In the genomic region with DNA sequence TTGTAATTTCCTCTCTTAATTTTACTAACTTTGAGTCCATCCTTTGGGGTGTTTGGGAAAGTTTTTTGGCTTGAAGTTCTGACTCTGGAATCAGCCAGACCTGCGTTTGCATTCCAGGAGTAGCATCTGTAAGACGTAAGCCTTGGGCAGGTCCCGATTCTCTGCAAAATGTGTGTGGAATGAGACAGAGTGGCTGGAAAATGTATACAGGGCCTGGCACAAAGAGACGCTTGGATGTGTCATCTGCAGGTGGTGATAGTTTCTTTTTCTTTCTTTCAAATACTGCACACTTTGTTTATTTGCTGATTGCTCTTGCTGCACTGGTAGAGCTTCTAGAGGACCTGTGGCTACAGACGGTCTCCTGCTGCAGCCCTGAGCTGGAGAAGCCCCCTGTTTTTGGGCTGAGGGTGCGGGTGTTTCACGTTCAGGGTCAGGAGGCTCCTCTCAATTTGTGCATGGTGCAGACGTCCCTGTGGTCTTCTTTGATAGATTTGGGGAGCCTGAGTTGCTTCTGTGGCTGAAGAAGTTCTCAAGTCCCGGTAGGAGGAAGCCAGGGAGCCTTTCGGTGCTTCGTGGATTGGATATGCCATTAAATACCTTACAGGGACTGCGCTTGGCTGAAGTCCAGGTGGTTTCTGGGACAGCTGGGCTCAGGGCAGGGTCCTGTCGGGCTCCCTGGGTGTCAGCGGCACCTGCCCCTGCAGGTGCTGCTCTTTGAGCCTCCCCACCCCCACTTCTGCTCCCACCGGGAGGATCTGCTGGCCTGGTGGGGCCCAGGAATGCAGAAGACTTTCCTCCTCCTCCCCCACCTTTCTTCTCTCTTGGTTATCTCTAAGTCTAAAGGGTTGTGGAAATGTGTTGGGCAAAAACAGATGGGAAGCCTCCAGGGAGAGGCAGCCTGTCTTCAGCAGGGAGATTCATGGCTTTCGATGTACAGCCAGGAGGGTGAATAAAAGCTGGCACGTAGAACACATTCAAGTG, we compare ENCODE assay signal across 11 cellular contexts. TPM values are rescaled to one million over a fixed set of nuclear protein-coding genes. Genes with fewer than 3 reads are reported as not detected.
A peak's percentile ranks its signal among the peaks of the same experiment; 100 is the strongest.
DNase-seq lines count a peak whose midpoint lies in the region; ATAC-seq and TF ChIP-seq lines count a peak whose summit lies in the region.
"Had no signal": no experiment of that assay in that cellular context is flagged by ENCODE, and none has a peak within 500 bp of the region (broad histone marks: within the 10 kb centered on the region; RNA-seq: fewer than 3 reads in every experiment).

No MANE protein-coding gene starts in this region.

- TF ChIP-seq EP300 in stomach (IDR thresholded peaks at IDR 0.05): no peak

- in situ Hi-C loops in brain microvascular endothelial cell (cut with HindIII; ENCODE audit: low pct_ligation_motif_present, low sequenced_read_pairs): no loop called here

- H3K36me3 ChIP-seq in duodenal mucosa (ENCODE audit: control insufficient read depth in 1 of 2, insufficient read depth in 2 of 2, low read length in 2 of 2): no peaks in the 10 kb centered on the region
- H3K36me3 ChIP-seq in stomach: no peaks in the 10 kb centered on the region
- no peaks in the 10 kb centered on the region for H3K36me3 ChIP-seq in brain microvascular endothelial cell (replicated peaks)
- H3K36me3 ChIP-seq: tibial nerve had no signal

- H3K27ac ChIP-seq in duodenal mucosa (ENCODE audit: low read depth, low read length): no peak overlapping the region
- H3K27ac ChIP-seq in stomach: no peak overlapping the region
- H3K27ac ChIP-seq in brain microvascular endothelial cell: no peak overlapping the region
- H3K27ac ChIP-seq: A549, HL-60 had no signal

- peak overlapping the region; percentile 15 to 18 for H3K4me3 ChIP-seq in duodenal mucosa (ENCODE audit: low read depth in 1 of 2, low read length in 2 of 2)
- H3K4me3 ChIP-seq in stomach: no peak overlapping the region
- H3K4me3 ChIP-seq in brain microvascular endothelial cell (ENCODE audit: low read depth, low read length): no peak overlapping the region
- H3K4me3 ChIP-seq: A549, tibial nerve had no signal

- H3K27me3 ChIP-seq in duodenal mucosa (ENCODE audit: control insufficient read depth in 1 of 2, insufficient read depth in 2 of 2, low read length in 2 of 2): no peaks in the 10 kb centered on the region
- peaks cover 0 to 12% (median 0%) of the 10 kb centered on the region in 3 donors for H3K27me3 ChIP-seq in stomach
- no peaks in the 10 kb centered on the region for H3K27me3 ChIP-seq in brain microvascular endothelial cell (replicated peaks)
- H3K27me3 ChIP-seq: tibial nerve had no signal

- WGBS in stomach, 5 donors: 47 to 66% (median 61%) methylated on average over 17 of the region's 17 CpGs

- peak; percentile 10 to 67 for DNase-seq in NCI-H2081 (lab: John Stamatoyannopoulos, UW)
- DNase-seq in NCI-H2081 treated with DMSO at 0.1 percent for 48 hours (lab: John Stamatoyannopoulos, UW): no peak
- DNase-seq in NCI-H345 (lab: John Stamatoyannopoulos, UW): peak; percentile 84
- peak; percentile 25 for DNase-seq in stomach
- no peak for DNase-seq in activated CD4-positive, alpha-beta T cell treated with anti-CD3 and anti-CD28 coated beads for 48 hours
- no peak for DNase-seq in brain microvascular endothelial cell

- H3K4me1 ChIP-seq in duodenal mucosa (ENCODE audit: control insufficient read depth in 1 of 2, insufficient read depth in 2 of 2, low read length in 2 of 2) (peaks cover 23 to 29% of the 10 kb centered on the region in 2 donors), stomach (peaks cover 6 to 19% (median 11%) of the 10 kb centered on the region in 4 donors)
- H3K4me1 ChIP-seq: A549 had no signal

- intact Hi-C loops in stomach (cut with DNase I; ENCODE audit: low total_unique reads): loop anchor here (10.0 kb wide), 1 partner anchor 93 kb away; no protein-coding TSS in a partner anchor

- H3K9me3 ChIP-seq in duodenal mucosa (ENCODE audit: control insufficient read depth in 1 of 2, low read length in 2 of 2) (no peaks in the 10 kb centered on the region), stomach (no peaks in the 10 kb centered on the region)

- ATAC-seq in GM21367 (IDR thresholded peaks at IDR 0.05; ENCODE audit: unreplicated experiment): no peak
- ATAC-seq: A549 had no signal

- no peak for TF ChIP-seq POLR2A in stomach (IDR thresholded peaks at IDR 0.05)

- TF ChIP-seq CTCF in stomach (IDR thresholded peaks at IDR 0.05) (no peak), brain microvascular endothelial cell (IDR thresholded peaks at IDR 0.05; ENCODE audit: low read depth, low read length, missing control alignments) (no peak)

- no peak overlapping the region for H3K9ac ChIP-seq in duodenal mucosa (ENCODE audit: low read depth in 1 of 2, low read length in 2 of 2)

RNA-seq across cellular contexts. Expression of a gene that starts 44.1 kb away (rescaled TPM):
- 100 to 1,000 TPM in 2 of 5 donors, 10 to 100 TPM in 3; 31.4 to 409 (median 93.4) TPM for total RNA-seq in stomach
- 100 to 1,000 TPM in 1 of 3 donors, 10 to 100 TPM in 2; 34.7 to 109 (median 62.0) TPM for polyA plus RNA-seq in stomach

Comparison
In these comparisons a context has a peak if more than half of its experiments do, and no peak if none do; other contexts are left out.
1. DNase-seq: peak in NCI-H2081 (2 of 2), NCI-H345 (single experiment) and stomach (single experiment); none in NCI-H2081 treated with DMSO at 0.1 percent for 48 hours (single experiment), activated CD4-positive, alpha-beta T cell treated with anti-CD3 and anti-CD28 coated beads for 48 hours (single experiment) and brain microvascular endothelial cell (single experiment).
2. H3K4me3 ChIP-seq: peak in duodenal mucosa (2 of 2); none in stomach (0 of 4) and brain microvascular endothelial cell (single experiment).